In genomic region chr1:226672217-226672838, GRCh38 we compare ENCODE assay signal across 9 cellular contexts.
A peak's percentile ranks its signal among the peaks of the same experiment; 100 is the strongest.
DNase-seq lines count a peak whose midpoint lies in the region; ATAC-seq and TF ChIP-seq lines count a peak whose summit lies in the region.
"Had no signal": no experiment of that assay in that cellular context is flagged by ENCODE, and none has a peak within 500 bp of the region (broad histone marks: within the 10 kb centered on the region; RNA-seq: fewer than 3 reads in every experiment).

No MANE protein-coding gene starts in this region.

- H3K9me2 ChIP-seq in DOHH2 (replicated peaks; ENCODE audit: control insufficient read depth, low read length): no peaks in the 10 kb centered on the region

- TF ChIP-seq CTCF in DOHH2 (IDR thresholded peaks at IDR 0.05; ENCODE audit: low read depth, low read length, poor library complexity, severe bottlenecking) (no peak), natural killer cell (IDR thresholded peaks at IDR 0.05) (no peak), nephron progenitor cell (IDR thresholded peaks at IDR 0.05) (no peak)

- H3K27me3 ChIP-seq in BLaER1 (no peaks in the 10 kb centered on the region), DOHH2 (ENCODE audit: control insufficient read depth, low read length) (no peaks in the 10 kb centered on the region)

- H3K4me2 ChIP-seq in BLaER1 (peak overlapping the region; percentile 94), DOHH2 (ENCODE audit: low read length) (peak overlapping the region; percentile 91)

- DNase-seq in caudate nucleus (lab: John Stamatoyannopoulos, UW) (no peak), natural killer cell (no peak), A172 (ENCODE audit: low spot score) (no peak), posterior vena cava (ENCODE audit: low spot score) (no peak), nephron progenitor cell (no peak)
- DNase-seq: NCI-H1417 treated with DMSO at 0.1 percent for 48 hours had no signal

- H3K27ac Mint-ChIP-seq in natural killer cell: peak overlapping the region; percentile 97 to 99
- no peak overlapping the region for H3K27ac Mint-ChIP-seq in nephron progenitor cell

- H3K9ac ChIP-seq in BLaER1: no peak overlapping the region

- H3K4me3 Mint-ChIP-seq in natural killer cell (no peak overlapping the region), nephron progenitor cell (no peak overlapping the region)

- intact Hi-C loops in natural killer cell (cut with micrococcal nuclease) (no loop called here), posterior vena cava (cut with DNase I) (no loop called here)

- H3K4me1 ChIP-seq in BLaER1 (peaks cover 66% of the 10 kb centered on the region), DOHH2 (ENCODE audit: control insufficient read depth, low read length) (peaks cover 98% of the 10 kb centered on the region)

- H4K20me1 ChIP-seq in BLaER1: peaks cover 81% of the 10 kb centered on the region
- no peaks in the 10 kb centered on the region for H4K20me1 ChIP-seq in DOHH2 (ENCODE audit: control insufficient read depth, insufficient read depth, low read depth, low read length)

- H3F3A ChIP-seq in DOHH2 (ENCODE audit: control insufficient read depth, insufficient read depth): peaks cover 51% of the 10 kb centered on the region

- H3K4me3 ChIP-seq in BLaER1: no peak overlapping the region
- H3K4me3 ChIP-seq in DOHH2 (ENCODE audit: low read length): peak overlapping the region; percentile 86

- no peaks in the 10 kb centered on the region for H3K36me3 Mint-ChIP-seq in natural killer cell
- no peaks in the 10 kb centered on the region for H3K36me3 Mint-ChIP-seq in nephron progenitor cell (ENCODE audit: low read depth)

- H3K79me2 ChIP-seq in DOHH2 (ENCODE audit: control insufficient read depth, low read length): peaks cover 93% of the 10 kb centered on the region

- H3K9me3 Mint-ChIP-seq in natural killer cell (no peaks in the 10 kb centered on the region), nephron progenitor cell (no peaks in the 10 kb centered on the region)

- ATAC-seq in natural killer cell: no peak
- no peak for ATAC-seq in GM21381 (IDR thresholded peaks at IDR 0.05; ENCODE audit: unreplicated experiment)

- no peak overlapping the region for H3K27ac ChIP-seq in BLaER1
- H3K27ac ChIP-seq in DOHH2 (ENCODE audit: low read depth, low read length): peak overlapping the region; percentile 95
- peak overlapping the region; percentile 49 for H3K27ac ChIP-seq in caudate nucleus (ENCODE audit: low read depth, low read length)

- H3K4me1 Mint-ChIP-seq in natural killer cell (peaks cover 83 to 85% of the 10 kb centered on the region in 2 donors), nephron progenitor cell (peaks cover 34% of the 10 kb centered on the region)

- no peaks in the 10 kb centered on the region for H3K27me3 Mint-ChIP-seq in natural killer cell (ENCODE audit: low read depth in 2 of 2)
- H3K27me3 Mint-ChIP-seq in nephron progenitor cell (ENCODE audit: low read depth, poor library complexity): peaks cover 14% of the 10 kb centered on the region

- H3K36me3 ChIP-seq in BLaER1 (peaks cover 13% of the 10 kb centered on the region), DOHH2 (ENCODE audit: control insufficient read depth, low read length) (peaks cover 64% of the 10 kb centered on the region)

- H3K9me3 ChIP-seq in BLaER1 (no peaks in the 10 kb centered on the region), DOHH2 (ENCODE audit: control insufficient read depth, insufficient read depth, low read length) (no peaks in the 10 kb centered on the region)
